Comparison of ENCODE assay signal across 1 cellular context in the genomic region with DNA sequence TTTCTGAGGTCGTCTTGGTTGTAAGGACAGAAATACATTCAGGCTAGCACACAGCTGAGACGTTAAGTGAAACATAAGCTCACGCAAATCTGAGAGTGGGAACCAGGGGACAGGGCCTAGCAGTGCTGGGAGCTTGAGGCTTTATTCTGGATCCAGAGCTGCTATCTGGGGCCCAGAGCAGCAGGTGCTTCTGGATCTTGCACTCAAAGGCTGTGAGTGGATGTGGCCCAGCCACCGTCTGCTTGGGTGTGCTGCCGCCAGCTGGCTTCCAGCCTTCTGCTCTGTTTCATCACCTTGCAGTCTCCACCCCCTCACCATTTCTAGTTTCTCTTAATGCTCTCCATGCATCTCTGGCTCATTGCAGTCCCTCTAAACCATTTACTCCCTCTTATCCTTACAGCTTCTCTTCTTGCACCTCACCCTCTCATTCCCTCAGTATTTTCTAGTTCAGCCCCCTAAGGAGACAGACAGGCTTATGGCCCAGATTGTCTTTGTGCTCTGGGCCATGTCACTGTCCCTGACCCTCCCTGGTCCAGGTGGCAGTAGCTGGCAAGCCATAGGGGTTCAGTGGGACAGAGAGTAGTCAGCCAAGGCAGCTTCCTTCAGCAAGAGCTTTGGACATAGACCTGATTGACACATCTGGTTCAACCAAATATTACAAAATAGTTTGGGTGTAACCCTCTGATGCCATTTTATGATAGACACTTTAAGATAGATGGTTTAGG.
TF ChIP-seq lines count a peak whose summit lies in the region.

No MANE protein-coding gene starts in this region.

TF ChIP-seq in H1, 55 proteins besides CTCF, POLR2A, EP300 and RAD21 (continued from another document):
- TF ChIP-seq CHD7 (IDR thresholded peaks at IDR 0.05; ENCODE audit: insufficient replicate concordance, low read length) = no peak
- no peak for TF ChIP-seq HDAC2 (IDR thresholded peaks at IDR 0.05; ENCODE audit: borderline replicate concordance in 1 of 2, low read depth in 2 of 2, low read length in 2 of 2)
- TF ChIP-seq FOSL1 (IDR thresholded peaks at IDR 0.05; ENCODE audit: insufficient read depth, low read depth, low read length) = no peak
- TF ChIP-seq SIN3A (conservative IDR thresholded peaks at IDR 0.05 in 1 of 2, IDR thresholded peaks at IDR 0.05 in 1 of 2; ENCODE audit: low read depth in 1 of 2, low read length in 2 of 2) = no peak
- TF ChIP-seq KDM4A (IDR thresholded peaks at IDR 0.05; ENCODE audit: low read depth, low read length, severe bottlenecking) = no peak
- no peak for TF ChIP-seq GABPA (IDR thresholded peaks at IDR 0.05; ENCODE audit: borderline replicate concordance, insufficient read depth, low read length)
- no peak for TF ChIP-seq EGR1 (IDR thresholded peaks at IDR 0.05; ENCODE audit: borderline replicate concordance, low read depth, low read length)
- TF ChIP-seq, protein P1, sequence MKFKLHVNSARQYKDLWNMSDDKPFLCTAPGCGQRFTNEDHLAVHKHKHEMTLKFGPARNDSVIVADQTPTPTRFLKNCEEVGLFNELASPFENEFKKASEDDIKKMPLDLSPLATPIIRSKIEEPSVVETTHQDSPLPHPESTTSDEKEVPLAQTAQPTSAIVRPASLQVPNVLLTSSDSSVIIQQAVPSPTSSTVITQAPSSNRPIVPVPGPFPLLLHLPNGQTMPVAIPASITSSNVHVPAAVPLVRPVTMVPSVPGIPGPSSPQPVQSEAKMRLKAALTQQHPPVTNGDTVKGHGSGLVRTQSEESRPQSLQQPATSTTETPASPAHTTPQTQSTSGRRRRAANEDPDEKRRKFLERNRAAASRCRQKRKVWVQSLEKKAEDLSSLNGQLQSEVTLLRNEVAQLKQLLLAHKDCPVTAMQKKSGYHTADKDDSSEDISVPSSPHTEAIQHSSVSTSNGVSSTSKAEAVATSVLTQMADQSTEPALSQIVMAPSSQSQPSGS (IDR thresholded peaks at IDR 0.05; ENCODE audit: low read length) = no peak
- TF ChIP-seq POU5F1 (IDR thresholded peaks at IDR 0.05; ENCODE audit: low read depth, low read length) = no peak
